Comparison of ENCODE assay signal across 25 cellular contexts in genomic region chr15:95087253-95087609, GRCh38.
DNase-seq lines count a peak whose midpoint lies in the region; ATAC-seq, FAIRE-seq and TF ChIP-seq lines count a peak whose summit lies in the region.
"Had no signal": no experiment of that assay in that cellular context is flagged by ENCODE, and none has a peak within 500 bp of the region (broad histone marks: within the 10 kb centered on the region; RNA-seq: fewer than 3 reads in every experiment).

No MANE protein-coding gene starts in this region.

- H2BK120ac ChIP-seq in trophoblast cell (ENCODE audit: insufficient read depth, low read length, poor library complexity), result no peak overlapping the region

- H3K4me1 Mint-ChIP-seq in GM23338, result peaks cover 9% of the 10 kb centered on the region; the same call in 2 of the 3 replicates
- H3K4me1 Mint-ChIP-seq in activated CD4-positive, alpha-beta T cell treated with anti-CD3 and anti-CD28 coated beads, Interleukin-2, amount 10 ng/mL, durations not matched to agents 24 days and 14 days, result no peaks in the 10 kb centered on the region

- H3K79me2 ChIP-seq in GM23338 (replicated peaks; ENCODE audit: insufficient read depth) (no peaks in the 10 kb centered on the region), trophoblast cell (ENCODE audit: control insufficient read depth, insufficient read depth, low read length, poor library complexity) (no peaks in the 10 kb centered on the region)

- no peak for FAIRE-seq in RCC 7860 (lab: Jason Lieb, UNC)
- FAIRE-seq: endometrium, GM19239 had no signal

- no peak overlapping the region for H3K4ac ChIP-seq in trophoblast cell (ENCODE audit: low read depth, low read length)

- no peaks in the 10 kb centered on the region for H3K9me3 ChIP-seq in SJCRH30 (replicated peaks)
- H3K9me3 ChIP-seq in trophoblast cell (ENCODE audit: insufficient read depth, low read depth, low read length), result no peaks in the 10 kb centered on the region
- H3K9me3 ChIP-seq: adrenal gland, right lobe of liver, thoracic aorta had no signal

- no peaks in the 10 kb centered on the region for H3K9me2 ChIP-seq in GM23338 (ENCODE audit: insufficient read depth)

- no peak overlapping the region for H3K4me2 ChIP-seq in GM23338
- H3K4me2 ChIP-seq in trophoblast cell (ENCODE audit: low read length), result no peak overlapping the region
- H3K4me2 ChIP-seq: KMS-11 had no signal

- no peaks in the 10 kb centered on the region; the same call in 2 of the 3 replicates for H3K9me3 Mint-ChIP-seq in GM23338
- no peaks in the 10 kb centered on the region for H3K9me3 Mint-ChIP-seq in activated CD4-positive, alpha-beta T cell treated with anti-CD3 and anti-CD28 coated beads, Interleukin-2, amount 10 ng/mL, durations not matched to agents 24 days and 14 days
- H3K9me3 Mint-ChIP-seq: CD4-positive, alpha-beta T cell; neural crest cell had no signal

- no peaks in the 10 kb centered on the region for H3K4me1 ChIP-seq in GM23338 (ENCODE audit: insufficient read depth)
- peaks cover 37% of the 10 kb centered on the region for H3K4me1 ChIP-seq in SJCRH30
- no peaks in the 10 kb centered on the region for H3K4me1 ChIP-seq in trophoblast cell (ENCODE audit: control insufficient read depth in 1 of 2, insufficient read depth in 2 of 2, low read length in 2 of 2)
- H3K4me1 ChIP-seq: adrenal gland, right lobe of liver had no signal

- H4K8ac ChIP-seq in trophoblast cell (ENCODE audit: low read depth, low read length), result no peak overlapping the region

- no peaks in the 10 kb centered on the region for H3F3A ChIP-seq in GM23338 (replicated peaks; ENCODE audit: low read depth)

- H3K27ac ChIP-seq in GM23338 (ENCODE audit: low read depth), result no peak overlapping the region
- peak overlapping the region; percentile 20; the same call in 1 of the 2 replicates for H3K27ac ChIP-seq in SJCRH30
- H3K27ac ChIP-seq in trophoblast cell (ENCODE audit: low read depth, low read length), result no peak overlapping the region
- H3K27ac ChIP-seq: cardiac muscle cell, KMS-11, right lobe of liver, thoracic aorta had no signal

- no peak overlapping the region for H3K9ac ChIP-seq in trophoblast cell (ENCODE audit: low read length)
- H3K9ac ChIP-seq: KMS-11 had no signal

- H3K4me3 ChIP-seq in GM23338 (no peak overlapping the region), SJCRH30 (no peak overlapping the region), epithelial cell of esophagus (ENCODE audit: low read length) (no peak overlapping the region), trophoblast cell (ENCODE audit: low read depth, low read length) (no peak overlapping the region)
- H3K4me3 ChIP-seq: adrenal gland, cardiac muscle cell, right lobe of liver had no signal

- no peak overlapping the region for H2AK5ac ChIP-seq in trophoblast cell (ENCODE audit: low read length)

- no peak overlapping the region for H4K12ac ChIP-seq in trophoblast cell (ENCODE audit: low read depth, low read length)

- no peak overlapping the region for H3K4me3 Mint-ChIP-seq in GM23338
- no peak overlapping the region for H3K4me3 Mint-ChIP-seq in activated CD4-positive, alpha-beta T cell treated with anti-CD3 and anti-CD28 coated beads, Interleukin-2, amount 10 ng/mL, durations not matched to agents 24 days and 14 days
- H3K4me3 Mint-ChIP-seq: CD4-positive, alpha-beta T cell; neural crest cell had no signal

- DNase-seq in GM23338 (ENCODE audit: low spot score) (no peak), SJCRH30 (no peak), epithelial cell of esophagus (ENCODE audit: low read depth) (peak; percentile 8), trophoblast cell (peak; percentile 32 to 67), RCC 7860 (ENCODE audit: low spot score) (no peak)
- no peak for DNase-seq in activated CD4-positive, alpha-beta T cell treated with anti-CD3 and anti-CD28 coated beads, Interleukin-2, amount 10 ng/mL, durations not matched to agents 24 days and 14 days
- DNase-seq: activated naive CD4-positive, alpha-beta T cell; activated T-cell treated with anti-CD3 and anti-CD28 coated beads, Interleukin-2, amount 50 U/mL, for 48 hours; adrenal gland; CD4-positive, alpha-beta T cell; DMS 273 treated with DMSO at 0.1 percent for 48 hours; hypothalamus; NCI-H1436 treated with DMSO at 0.1 percent for 48 hours; NCI-H510A treated with DMSO at 0.1 percent for 48 hours; posterior cingulate gyrus; right lobe of liver; stimulated activated naive CD8-positive, alpha-beta T cell treated with anti-CD3 and anti-CD28 coated beads, Interleukin-15, Interleukin-2, amounts not matched to agents 100 U/mL and 50 U/mL, for 24 hours; T-helper 2 cell had no signal

- H2AFZ ChIP-seq in GM23338 (peak overlapping the region; percentile 66; the same call in 1 of the 2 replicates), trophoblast cell (ENCODE audit: insufficient read depth, low read length, poor library complexity) (no peak overlapping the region)

- H3K79me1 ChIP-seq in trophoblast cell (ENCODE audit: low read length), result no peaks in the 10 kb centered on the region

- H3K27ac Mint-ChIP-seq in GM23338, result peak overlapping the region; percentile 44; the same call in 1 of the 2 replicates
- no peak overlapping the region for H3K27ac Mint-ChIP-seq in activated CD4-positive, alpha-beta T cell treated with anti-CD3 and anti-CD28 coated beads, Interleukin-2, amount 10 ng/mL, durations not matched to agents 24 days and 14 days
- H3K27ac Mint-ChIP-seq: CD4-positive, alpha-beta T cell had no signal

- H3K23ac ChIP-seq in trophoblast cell (ENCODE audit: low read length), result no peak overlapping the region

- ATAC-seq in GM23338 (no peak), GM19328 (IDR thresholded peaks at IDR 0.05; ENCODE audit: unreplicated experiment) (no peak)
- ATAC-seq: right lobe of liver; stimulated activated naive CD8-positive, alpha-beta T cell treated with anti-CD3 and anti-CD28 coated beads, Interleukin-15, Interleukin-2, amounts not matched to agents 100 U/mL and 50 U/mL, for 24 hours had no signal

- no peak overlapping the region for H3K18ac ChIP-seq in trophoblast cell (ENCODE audit: low read length)

- no peak overlapping the region for H2BK5ac ChIP-seq in trophoblast cell (ENCODE audit: low read depth, low read length, poor library complexity)

- H3K27me3 ChIP-seq in GM23338 (ENCODE audit: insufficient read depth) (no peaks in the 10 kb centered on the region), SJCRH30 (no peaks in the 10 kb centered on the region), trophoblast cell (ENCODE audit: insufficient read depth, low read length) (no peaks in the 10 kb centered on the region)
- H3K27me3 ChIP-seq: adrenal gland, cardiac muscle cell, right lobe of liver had no signal

- H4K91ac ChIP-seq in trophoblast cell (ENCODE audit: low read depth, low read length), result no peak overlapping the region

- TF ChIP-seq CTCF in GM23338 (conservative IDR thresholded peaks at IDR 0.05; ENCODE audit: low read depth in 2 of 2), result no peak
- TF ChIP-seq CTCF in epithelial cell of esophagus (IDR thresholded peaks at IDR 0.05; ENCODE audit: insufficient read depth, low read depth, low read length, missing control alignments), result no peak

- H3K27me3 Mint-ChIP-seq in GM23338 (ENCODE audit: insufficient read depth, low read depth, poor library complexity), result peaks cover 2% of the 10 kb centered on the region
- no peaks in the 10 kb centered on the region for H3K27me3 Mint-ChIP-seq in activated CD4-positive, alpha-beta T cell treated with anti-CD3 and anti-CD28 coated beads, Interleukin-2, amount 10 ng/mL, durations not matched to agents 24 days and 14 days
- H3K27me3 Mint-ChIP-seq: CD4-positive, alpha-beta T cell had no signal

- no peak overlapping the region for H3K14ac ChIP-seq in trophoblast cell (ENCODE audit: low read length)

- intact Hi-C loops in activated CD4-positive, alpha-beta T cell treated with anti-CD3 and anti-CD28 coated beads, Interleukin-2, amount 10 ng/mL, durations not matched to agents 24 days and 14 days (cut with micrococcal nuclease), result no loop called here

- H3K36me3 ChIP-seq in GM23338 (ENCODE audit: insufficient read depth), result no peaks in the 10 kb centered on the region
- no peaks in the 10 kb centered on the region for H3K36me3 ChIP-seq in SJCRH30
- H3K36me3 ChIP-seq in trophoblast cell (ENCODE audit: control insufficient read depth in 1 of 2, insufficient read depth in 2 of 2, low read length in 2 of 2), result no peaks in the 10 kb centered on the region
- H3K36me3 ChIP-seq: adrenal gland, cardiac muscle cell, right lobe of liver, thoracic aorta had no signal

- no peaks in the 10 kb centered on the region for H3K36me3 Mint-ChIP-seq in GM23338 (ENCODE audit: low read depth)
- no peaks in the 10 kb centered on the region for H3K36me3 Mint-ChIP-seq in activated CD4-positive, alpha-beta T cell treated with anti-CD3 and anti-CD28 coated beads, Interleukin-2, amount 10 ng/mL, durations not matched to agents 24 days and 14 days (ENCODE audit: low read depth)

- H2BK12ac ChIP-seq in trophoblast cell (ENCODE audit: low read length), result no peak overlapping the region

- H4K20me1 ChIP-seq in GM23338 (replicated peaks; ENCODE audit: insufficient read depth), result no peaks in the 10 kb centered on the region

TF ChIP-seq in GM23338, 12 proteins besides CTCF, POLR2A, EP300 and RAD21 (continues in another document):
- TF ChIP-seq JUNB (IDR thresholded peaks at IDR 0.05; ENCODE audit: unreplicated experiment), result no peak

Comparison
In these comparisons a context has a peak if more than half of its experiments do, and no peak if none do; other contexts are left out.
1. DNase-seq: peak in epithelial cell of esophagus (single experiment) and trophoblast cell (2 of 2); none in GM23338 (single experiment), SJCRH30 (0 of 2), RCC 7860 (single experiment) and activated CD4-positive, alpha-beta T cell treated with anti-CD3 and anti-CD28 coated beads, Interleukin-2, amount 10 ng/mL, durations not matched to agents 24 days and 14 days (single experiment).